9 cellular contexts compared by ENCODE assay signal in the genomic region with DNA sequence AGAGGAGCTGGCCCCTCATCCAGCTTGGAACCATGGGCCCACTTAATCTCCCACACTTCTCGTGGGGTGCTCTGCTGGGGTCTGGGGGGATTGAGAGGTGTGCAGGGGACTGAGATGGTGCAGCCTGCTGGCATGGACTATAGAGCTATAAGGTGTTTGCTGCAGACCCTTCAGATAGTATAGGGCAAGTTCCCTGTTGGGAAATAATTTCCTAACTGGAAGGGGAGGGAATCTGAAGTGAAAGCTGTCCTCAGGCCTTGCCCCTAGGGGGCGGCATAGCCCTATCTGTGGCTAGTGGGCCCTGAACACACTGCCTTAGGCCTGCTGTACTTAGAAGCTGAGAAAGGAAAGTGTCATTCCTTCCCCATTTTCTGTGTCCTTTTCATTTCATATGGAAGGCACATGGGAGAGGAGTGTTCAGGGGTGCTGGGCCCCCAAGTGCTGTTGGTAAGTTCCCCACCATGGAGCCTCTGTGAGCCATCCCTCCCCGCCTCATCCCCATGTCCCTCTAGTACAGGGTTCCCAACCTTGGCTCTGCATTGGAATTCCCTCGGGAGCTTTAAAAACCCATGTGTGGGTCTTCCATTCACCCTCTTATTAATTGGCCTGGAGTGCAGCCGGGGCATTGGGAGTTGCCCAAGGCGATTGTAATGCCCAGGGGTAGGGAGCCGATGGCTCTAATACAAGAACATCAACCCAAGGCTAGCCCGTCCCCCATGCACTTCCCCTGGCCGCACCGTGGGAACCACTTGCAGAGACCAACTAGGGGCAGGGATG. TPM values are rescaled to one million over a fixed set of nuclear protein-coding genes. Genes with fewer than 3 reads are reported as not detected.
DNase-seq lines count a peak whose midpoint lies in the region; ATAC-seq and TF ChIP-seq lines count a peak whose summit lies in the region.
"Had no signal": no experiment of that assay in that cellular context is flagged by ENCODE, and none has a peak within 500 bp of the region (broad histone marks: within the 10 kb centered on the region; RNA-seq: fewer than 3 reads in every experiment).

No MANE protein-coding gene starts in this region.

- H3K9ac ChIP-seq in Loucy (ENCODE audit: low read depth, low read length, poor library complexity, severe bottlenecking) = no peak overlapping the region

- DNase-seq in EH (ENCODE audit: low read depth) = peak; percentile 79
- peak; percentile 66 for DNase-seq in RKO (ENCODE audit: low spot score)
- peak in 1 of 2 donors; percentile 59 for DNase-seq in activated naive CD4-positive, alpha-beta T cell treated with anti-CD3 and anti-CD28 coated beads, Interleukin-2, amount 50 U/mL, for 72 hours (ENCODE audit: low spot score in 2 of 2)
- peak; percentile 52 to 88 (median 81) for DNase-seq in head of caudate nucleus
- peak; percentile 69 for DNase-seq in pons (ENCODE audit: low spot score)

- no peaks in the 10 kb centered on the region for H3K36me3 Mint-ChIP-seq in activated naive CD4-positive, alpha-beta T cell treated with anti-CD3 and anti-CD28 coated beads, Interleukin-2, amount 50 U/mL, for 72 hours

- H3F3A ChIP-seq in Loucy (ENCODE audit: low read depth) = no peaks in the 10 kb centered on the region

- H3K4me2 ChIP-seq in Loucy (ENCODE audit: low read depth, low read length, poor library complexity, severe bottlenecking) = no peak overlapping the region

- H3K27me3 ChIP-seq in Loucy (ENCODE audit: insufficient read depth, low read length, poor library complexity, severe bottlenecking) = no peaks in the 10 kb centered on the region

- H4K20me1 ChIP-seq in Loucy (ENCODE audit: insufficient read depth, low read length, poor library complexity, severe bottlenecking) = no peaks in the 10 kb centered on the region

- H3K9me3 Mint-ChIP-seq in activated naive CD4-positive, alpha-beta T cell treated with anti-CD3 and anti-CD28 coated beads, Interleukin-2, amount 50 U/mL, for 72 hours = no peaks in the 10 kb centered on the region
- H3K9me3 Mint-ChIP-seq: dendritic cell treated with granulocyte-macrophage colony-stimulating factor and Interleukin-4, amounts not matched to agents 40 ng/mL and 50 ng/mL, for 4 days had no signal

- peaks cover 31% of the 10 kb centered on the region; the same call in 1 of the 2 replicates for H3K36me3 ChIP-seq in Loucy (ENCODE audit: insufficient read depth, low read length)

- no peaks in the 10 kb centered on the region for H3K9me3 ChIP-seq in Loucy (ENCODE audit: insufficient read depth, low read depth, low read length)

- H3K9me2 ChIP-seq in Loucy (replicated peaks; ENCODE audit: low read depth, low read length) = no peaks in the 10 kb centered on the region

- no peaks in the 10 kb centered on the region for H3K79me2 ChIP-seq in Loucy (ENCODE audit: insufficient read depth, low read length)

- peak; percentile 45 to 51 for ATAC-seq in activated naive CD4-positive, alpha-beta T cell treated with anti-CD3 and anti-CD28 coated beads, Interleukin-2, amount 50 U/mL, for 72 hours
- ATAC-seq in HG03378 (IDR thresholded peaks at IDR 0.05; ENCODE audit: unreplicated experiment) (no peak), GM21367 (IDR thresholded peaks at IDR 0.05; ENCODE audit: unreplicated experiment) (no peak)

- TF ChIP-seq CTCF in Loucy (conservative IDR thresholded peaks at IDR 0.05; ENCODE audit: low read length) = peak; percentile 93

- H3K27ac Mint-ChIP-seq in activated naive CD4-positive, alpha-beta T cell treated with anti-CD3 and anti-CD28 coated beads, Interleukin-2, amount 50 U/mL, for 72 hours = no peak overlapping the region
- H3K27ac Mint-ChIP-seq: dendritic cell treated with granulocyte-macrophage colony-stimulating factor and Interleukin-4, amounts not matched to agents 40 ng/mL and 50 ng/mL, for 4 days had no signal

- H3K4me3 ChIP-seq in Loucy (ENCODE audit: low read length, poor library complexity, severe bottlenecking) = no peak overlapping the region

- peaks cover 7% of the 10 kb centered on the region for H3K4me1 ChIP-seq in Loucy (ENCODE audit: insufficient read depth, low read length, poor library complexity, severe bottlenecking)

- intact Hi-C loops in head of caudate nucleus (cut with DNase I) = loop anchor here (10.0 kb wide), 1 partner anchor 62 kb away; no protein-coding TSS in a partner anchor

- no peak overlapping the region for H2AFZ ChIP-seq in Loucy (ENCODE audit: low read length)

RNA-seq across cellular contexts. Expression of a gene that starts 19.7 kb away (rescaled TPM):
- 10 to 100 TPM; 38.4 TPM for total RNA-seq in activated naive CD4-positive, alpha-beta T cell treated with anti-CD3 and anti-CD28 coated beads, Interleukin-2, amount 50 U/mL, for 72 hours

RNA-seq across cellular contexts. Expression of a gene that starts 36.4 kb away (rescaled TPM):
- total RNA-seq in activated naive CD4-positive, alpha-beta T cell treated with anti-CD3 and anti-CD28 coated beads, Interleukin-2, amount 50 U/mL, for 72 hours = not detected

Comparison
In these comparisons a context has a peak if more than half of its experiments do, and no peak if none do; other contexts are left out.
1. ATAC-seq: peak in activated naive CD4-positive, alpha-beta T cell treated with anti-CD3 and anti-CD28 coated beads, Interleukin-2, amount 50 U/mL, for 72 hours (2 of 2); none in HG03378 (single experiment) and GM21367 (single experiment).